In the genomic region with DNA sequence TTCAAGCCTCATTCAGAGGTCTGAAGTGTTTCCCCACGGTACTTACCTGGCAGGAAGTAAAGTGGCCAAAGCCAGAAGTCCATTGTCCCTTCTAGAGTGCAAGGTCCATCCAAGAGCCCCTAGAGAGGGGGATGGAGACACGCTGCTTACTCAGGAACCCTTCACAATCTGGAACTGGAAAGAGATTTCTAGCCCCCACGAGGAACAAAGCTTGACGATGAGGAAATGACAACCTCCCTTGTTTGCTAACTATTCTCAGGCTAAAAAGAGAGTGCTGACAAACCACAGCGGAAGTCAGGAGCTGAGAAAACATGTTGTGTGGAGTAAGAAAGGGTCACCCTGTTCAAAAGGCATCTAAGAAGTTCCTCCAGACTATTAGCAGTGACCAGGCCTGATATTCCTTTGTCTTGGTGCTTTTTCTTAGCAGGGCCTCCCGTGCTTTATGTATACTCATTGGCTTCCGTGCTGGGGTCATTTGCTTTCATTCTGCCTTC, we compare ENCODE assay signal across 10 cellular contexts. TPM values are rescaled to one million over a fixed set of nuclear protein-coding genes. Genes with fewer than 3 reads are reported as not detected.
DNase-seq lines count a peak whose midpoint lies in the region; ATAC-seq and TF ChIP-seq lines count a peak whose summit lies in the region.
"Had no signal": no experiment of that assay in that cellular context is flagged by ENCODE, and none has a peak within 500 bp of the region (broad histone marks: within the 10 kb centered on the region; RNA-seq: fewer than 3 reads in every experiment).

A gene with protein sequence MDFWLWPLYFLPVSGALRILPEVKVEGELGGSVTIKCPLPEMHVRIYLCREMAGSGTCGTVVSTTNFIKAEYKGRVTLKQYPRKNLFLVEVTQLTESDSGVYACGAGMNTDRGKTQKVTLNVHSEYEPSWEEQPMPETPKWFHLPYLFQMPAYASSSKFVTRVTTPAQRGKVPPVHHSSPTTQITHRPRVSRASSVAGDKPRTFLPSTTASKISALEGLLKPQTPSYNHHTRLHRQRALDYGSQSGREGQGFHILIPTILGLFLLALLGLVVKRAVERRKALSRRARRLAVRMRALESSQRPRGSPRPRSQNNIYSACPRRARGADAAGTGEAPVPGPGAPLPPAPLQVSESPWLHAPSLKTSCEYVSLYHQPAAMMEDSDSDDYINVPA (minus strand): TSS at position 170 of the 494 bp plus-strand sequence. CDS start 87 bp downstream, at position 83.

- no peak for TF ChIP-seq EP300 in ovary (IDR thresholded peaks at IDR 0.05)

- peak; percentile 51 for TF ChIP-seq POLR2A in GM15510 (IDR thresholded peaks at IDR 0.05; ENCODE audit: borderline replicate concordance, extremely low read depth, insufficient read length)
- no peak for TF ChIP-seq POLR2A in ovary (IDR thresholded peaks at IDR 0.05)

- H3K4me3 Mint-ChIP-seq in activated T-helper 2 cell treated with anti-CD3 and anti-CD28 coated beads, Interferon-gamma antibody, Interleukin-2, Interleukin-4, amounts not matched to agents 10 μg/mL and 5 μg/mL and 100 μg/mL, durations not matched to agents 14 hours and 24 hours and 36 hours (ENCODE audit: low read depth) = peak within 1 kb of the TSS; percentile 75

- H3K36me3 Mint-ChIP-seq in activated T-helper 2 cell treated with anti-CD3 and anti-CD28 coated beads, Interferon-gamma antibody, Interleukin-2, Interleukin-4, amounts not matched to agents 10 μg/mL and 5 μg/mL and 100 μg/mL, durations not matched to agents 14 hours and 24 hours and 36 hours (ENCODE audit: low read depth) = peaks cover 19% of the 10 kb centered on the region

- 62 to 65% (median 62%) methylated on average over 7 of the region's 7 CpGs for WGBS in psoas muscle, 3 donors
- WGBS in ovary, 3 donors = 75 to 77% (median 75%) methylated on average over 7 of the region's 7 CpGs

- DNase-seq in activated T-helper 2 cell treated with anti-CD3 and anti-CD28 coated beads, Interferon-gamma antibody, Interleukin-2, Interleukin-4, amounts not matched to agents 10 μg/mL and 5 μg/mL and 100 μg/mL, durations not matched to agents 14 hours and 24 hours and 36 hours (ENCODE audit: low spot score) = peak; percentile 36
- no peak for DNase-seq in psoas muscle
- no peak for DNase-seq in ovary
- no peak for DNase-seq in NCI-H1105 treated with DMSO at 0.1 percent for 48 hours (lab: John Stamatoyannopoulos, UW)
- DNase-seq: amniotic stem cell had no signal

- H2AFZ ChIP-seq in Loucy (ENCODE audit: low read length) = peak within 1 kb of the TSS; percentile 75

- H3K27me3 ChIP-seq in Loucy (ENCODE audit: insufficient read depth, low read length, poor library complexity, severe bottlenecking) (no peaks in the 10 kb centered on the region), psoas muscle (ENCODE audit: insufficient read depth in 3 of 3, low read length in 2 of 3) (peaks cover 0 to 5% (median 0%) of the 10 kb centered on the region in 3 donors), ovary (no peaks in the 10 kb centered on the region)

- H3K4me1 Mint-ChIP-seq in activated T-helper 2 cell treated with anti-CD3 and anti-CD28 coated beads, Interferon-gamma antibody, Interleukin-2, Interleukin-4, amounts not matched to agents 10 μg/mL and 5 μg/mL and 100 μg/mL, durations not matched to agents 14 hours and 24 hours and 36 hours (ENCODE audit: low read depth) = peaks cover 42% of the 10 kb centered on the region

- no peaks in the 10 kb centered on the region for H3K9me2 ChIP-seq in Loucy (replicated peaks; ENCODE audit: low read depth, low read length)

- no peaks in the 10 kb centered on the region for H3F3A ChIP-seq in Loucy (ENCODE audit: low read depth)

- no peaks in the 10 kb centered on the region for H3K9me3 ChIP-seq in Loucy (ENCODE audit: insufficient read depth, low read depth, low read length)
- no peaks in the 10 kb centered on the region for H3K9me3 ChIP-seq in psoas muscle
- no peaks in the 10 kb centered on the region for H3K9me3 ChIP-seq in ovary

- TF ChIP-seq CTCF in Loucy (conservative IDR thresholded peaks at IDR 0.05; ENCODE audit: low read length) (no peak), psoas muscle (IDR thresholded peaks at IDR 0.05) (no peak), ovary (IDR thresholded peaks at IDR 0.05) (no peak)

- no peak within 1 kb of the TSS for H3K27ac Mint-ChIP-seq in activated T-helper 2 cell treated with anti-CD3 and anti-CD28 coated beads, Interferon-gamma antibody, Interleukin-2, Interleukin-4, amounts not matched to agents 10 μg/mL and 5 μg/mL and 100 μg/mL, durations not matched to agents 14 hours and 24 hours and 36 hours

- intact Hi-C loops in activated T-helper 2 cell treated with anti-CD3 and anti-CD28 coated beads, Interferon-gamma antibody, Interleukin-2, Interleukin-4, amounts not matched to agents 10 μg/mL and 5 μg/mL and 100 μg/mL, durations not matched to agents 14 hours and 24 hours and 36 hours (cut with micrococcal nuclease) = loop anchor here (1.0 to 2.0 kb wide), 2 partner anchors 25 to 237 kb away; a partner anchor contains a TSS
- intact Hi-C loops in psoas muscle (cut with DNase I) (no loop called here), ovary (cut with DNase I) (no loop called here)

- H3K27ac ChIP-seq in psoas muscle = peak within 1 kb of the TSS; percentile 46
- no peak within 1 kb of the TSS for H3K27ac ChIP-seq in ovary

- no peaks in the 10 kb centered on the region for H3K79me2 ChIP-seq in Loucy (ENCODE audit: insufficient read depth, low read length)

- H3K9ac ChIP-seq in Loucy (ENCODE audit: low read depth, low read length, poor library complexity, severe bottlenecking) = peak within 1 kb of the TSS; percentile 63

- no peaks in the 10 kb centered on the region for H3K9me3 Mint-ChIP-seq in activated T-helper 2 cell treated with anti-CD3 and anti-CD28 coated beads, Interferon-gamma antibody, Interleukin-2, Interleukin-4, amounts not matched to agents 10 μg/mL and 5 μg/mL and 100 μg/mL, durations not matched to agents 14 hours and 24 hours and 36 hours

- H3K4me2 ChIP-seq in Loucy (ENCODE audit: low read depth, low read length, poor library complexity, severe bottlenecking) = peak within 1 kb of the TSS; percentile 72

- no peaks in the 10 kb centered on the region for H3K27me3 Mint-ChIP-seq in activated T-helper 2 cell treated with anti-CD3 and anti-CD28 coated beads, Interferon-gamma antibody, Interleukin-2, Interleukin-4, amounts not matched to agents 10 μg/mL and 5 μg/mL and 100 μg/mL, durations not matched to agents 14 hours and 24 hours and 36 hours (ENCODE audit: low read depth)

- H3K4me3 ChIP-seq in Loucy (ENCODE audit: low read length, poor library complexity, severe bottlenecking) = peak within 1 kb of the TSS; percentile 56
- H3K4me3 ChIP-seq in psoas muscle = no peak within 1 kb of the TSS
- no peak within 1 kb of the TSS for H3K4me3 ChIP-seq in ovary

- H3K36me3 ChIP-seq in Loucy (ENCODE audit: insufficient read depth, low read length) = no peaks in the 10 kb centered on the region
- no peaks in the 10 kb centered on the region for H3K36me3 ChIP-seq in psoas muscle (ENCODE audit: insufficient read depth in 1 of 2, low read depth in 1 of 2)
- no peaks in the 10 kb centered on the region for H3K36me3 ChIP-seq in ovary

- peaks cover 33% of the 10 kb centered on the region for H3K4me1 ChIP-seq in Loucy (ENCODE audit: insufficient read depth, low read length, poor library complexity, severe bottlenecking)
- H3K4me1 ChIP-seq in psoas muscle = no peaks in the 10 kb centered on the region
- no peaks in the 10 kb centered on the region for H3K4me1 ChIP-seq in ovary (ENCODE audit: insufficient read depth)

- peak in 1 of 4 donors; percentile 26 for ATAC-seq in psoas muscle
- ATAC-seq in HG02678 (IDR thresholded peaks at IDR 0.05; ENCODE audit: unreplicated experiment) = no peak
- ATAC-seq in GM21825 (IDR thresholded peaks at IDR 0.05; ENCODE audit: unreplicated experiment) = no peak

- no peaks in the 10 kb centered on the region for H4K20me1 ChIP-seq in Loucy (ENCODE audit: insufficient read depth, low read length, poor library complexity, severe bottlenecking)

RNA-seq across cellular contexts. Expression of the gene that starts here (rescaled TPM):
- total RNA-seq in activated T-helper 2 cell treated with anti-CD3 and anti-CD28 coated beads, Interferon-gamma antibody, Interleukin-2, Interleukin-4, amounts not matched to agents 10 μg/mL and 5 μg/mL and 100 μg/mL, durations not matched to agents 14 hours and 24 hours and 36 hours = 14.1 and 16.7 TPM in 2 replicates
- total RNA-seq in psoas muscle = 10 to 100 TPM in 2 of 4 donors, 1 to 10 TPM in 2; 2.3 to 29.5 (median 12.0) TPM
- 1 to 10 TPM; 1.0 to 8.4 (median 2.2) TPM for polyA plus RNA-seq in psoas muscle
- total RNA-seq in ovary = 1 to 10 TPM in 4 of 7 donors, under 1 TPM in 3; 0.38 to 8.4 (median 1.6) TPM
- 1 to 10 TPM; 2.6 to 6.5 TPM for polyA plus RNA-seq in ovary
- total RNA-seq: myocyte had no signal
